Comparison of ENCODE assay signal across 7 cellular contexts in genomic region chr2:21020668-21021288, GRCh38. TPM values are rescaled to one million over a fixed set of nuclear protein-coding genes. Genes with fewer than 3 reads are reported as not detected.
"Had no signal": no experiment of that assay in that cellular context is flagged by ENCODE, and none has a peak within 500 bp of the region (broad histone marks: within the 10 kb centered on the region; RNA-seq: fewer than 3 reads in every experiment).

No MANE protein-coding gene starts in this region.

- H3K27ac ChIP-seq: GM23248, HL-60 had no signal

- ATAC-seq: K562 had no signal

- DNase-seq: GM23248, GOT3, H9, HCEC 1CT, IMR-90 had no signal

- H3K4me3 ChIP-seq: GM23248, K562 had no signal

- H3K9ac ChIP-seq: GM23248 had no signal

RNA-seq across cellular contexts. Expression of gene APOB, which starts 23.1 kb away (rescaled TPM):
- total RNA-seq: GM23248 had no signal
- polyA plus RNA-seq: GM23248, IMR-90, K562 had no signal
